Comparison of ENCODE assay signal across 8 cellular contexts in genomic region chr5:123422433-123423277, GRCh38. TPM values are rescaled to one million over a fixed set of nuclear protein-coding genes. Genes with fewer than 3 reads are reported as not detected.
DNase-seq lines count a peak whose midpoint lies in the region; ATAC-seq and TF ChIP-seq lines count a peak whose summit lies in the region.

No MANE protein-coding gene starts in this region.

- DNase-seq in COR-L47 (lab: John Stamatoyannopoulos, UW) (peak; percentile 18), RPMI7951 (ENCODE audit: low read depth) (peak; percentile 19), lung microvascular endothelial cell (ENCODE audit: low read depth in 2 of 2) (peak; percentile 35 to 49), type B pancreatic cell (ENCODE audit: extremely low spot score, unreplicated experiment) (no peak), cortex of kidney (lab: John Stamatoyannopoulos, UW) (no peak)
- peak in 2 of 3 experiments; percentile 14 to 27 for DNase-seq in effector memory CD8-positive, alpha-beta T cell

- H3K4me1 Mint-ChIP-seq in effector memory CD8-positive, alpha-beta T cell (ENCODE audit: low read depth in 2 of 2): peaks cover 18 to 19% of the 10 kb centered on the region in 2 donors
- peaks cover 11% of the 10 kb centered on the region for H3K4me1 Mint-ChIP-seq in type B pancreatic cell (ENCODE audit: unreplicated experiment)

- no peaks in the 10 kb centered on the region for H3K27me3 Mint-ChIP-seq in effector memory CD8-positive, alpha-beta T cell
- no peaks in the 10 kb centered on the region for H3K27me3 Mint-ChIP-seq in type B pancreatic cell

- H3K36me3 Mint-ChIP-seq in effector memory CD8-positive, alpha-beta T cell (ENCODE audit: insufficient read depth): peaks cover 10% of the 10 kb centered on the region
- H3K36me3 Mint-ChIP-seq in type B pancreatic cell: peaks cover 10% of the 10 kb centered on the region

- peak; percentile 21 for ATAC-seq in GM19035 (IDR thresholded peaks at IDR 0.05; ENCODE audit: unreplicated experiment)
- ATAC-seq in HG03139 (IDR thresholded peaks at IDR 0.05; ENCODE audit: unreplicated experiment): peak; percentile 8
- no peak for ATAC-seq in effector memory CD8-positive, alpha-beta T cell (replicated peaks)

- TF ChIP-seq CTCF in type B pancreatic cell (conservative IDR thresholded peaks at IDR 0.05): no peak

- no peak overlapping the region for H3K4me3 Mint-ChIP-seq in effector memory CD8-positive, alpha-beta T cell
- no peak overlapping the region for H3K4me3 Mint-ChIP-seq in type B pancreatic cell

- no peak overlapping the region for H3K27ac Mint-ChIP-seq in effector memory CD8-positive, alpha-beta T cell
- peak overlapping the region; percentile 90 for H3K27ac Mint-ChIP-seq in type B pancreatic cell

- H3K9me3 Mint-ChIP-seq in effector memory CD8-positive, alpha-beta T cell: no peaks in the 10 kb centered on the region
- H3K9me3 Mint-ChIP-seq in type B pancreatic cell: no peaks in the 10 kb centered on the region

RNA-seq across cellular contexts. Expression of gene CEP120, which starts 0.5 kb away (rescaled TPM):
- total RNA-seq in RPMI7951 (2014; rRNA removed; shearing (Covaris generic)): 19.2 and 19.4 TPM in 2 replicates
- total RNA-seq in lung microvascular endothelial cell: 9.2 and 14.5 TPM in 2 replicates
- 16.4 and 26.9 TPM in 2 replicates for total RNA-seq in type B pancreatic cell (ENCODE audit: low replicate concordance)

Comparison
In these comparisons a context has a peak if more than half of its experiments do, and no peak if none do; other contexts are left out.
1. DNase-seq: peak in COR-L47 (single experiment), RPMI7951 (single experiment), effector memory CD8-positive, alpha-beta T cell (2 of 3) and lung microvascular endothelial cell (2 of 2); none in type B pancreatic cell (single experiment) and cortex of kidney (single experiment).